Comparison of ENCODE assay signal across 11 cellular contexts in the genomic region with DNA sequence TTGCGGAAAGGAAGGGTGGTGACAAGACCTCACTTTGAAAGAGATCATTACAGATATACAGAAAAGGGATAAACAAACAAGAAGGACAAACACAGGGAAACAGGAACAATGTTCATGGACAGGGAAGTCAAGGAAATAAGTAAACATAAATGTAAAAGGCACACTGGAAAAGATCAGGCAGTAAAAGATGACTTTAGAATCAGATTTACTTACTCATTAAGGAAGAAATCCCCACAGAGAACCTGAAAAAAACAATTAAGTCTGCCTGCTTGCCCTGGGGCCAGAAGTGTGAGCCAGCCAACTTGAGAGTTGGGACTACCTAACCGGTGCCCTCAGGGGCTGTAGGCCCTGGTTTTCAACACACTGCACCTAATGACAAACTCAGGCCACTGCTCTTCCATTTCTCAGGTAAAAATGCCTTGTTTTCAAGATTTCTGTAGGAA. TPM values are rescaled to one million over a fixed set of nuclear protein-coding genes. Genes with fewer than 3 reads are reported as not detected.
A peak's percentile ranks its signal among the peaks of the same experiment; 100 is the strongest.
DNase-seq lines count a peak whose midpoint lies in the region; TF ChIP-seq lines count a peak whose summit lies in the region.
"Had no signal": no experiment of that assay in that cellular context is flagged by ENCODE, and none has a peak within 500 bp of the region (broad histone marks: within the 10 kb centered on the region; RNA-seq: fewer than 3 reads in every experiment).

No MANE protein-coding gene starts in this region.

- POLR2A ChIA-PET in HEK293 (lab: Yijun Ruan, JAX): no interaction called here

- H3K27me3 ChIP-seq in BE2C: no peaks in the 10 kb centered on the region
- H3K27me3 ChIP-seq: suprapubic skin had no signal

- no peak for DNase-seq in BE2C
- no peak for DNase-seq in mesothelial cell of epicardium (ENCODE audit: low spot score in 2 of 2, unreplicated experiment in 2 of 2)
- DNase-seq in kidney glomerular epithelial cell (lab: John Stamatoyannopoulos, UW): no peak
- DNase-seq in iPS-NIHi7 (ENCODE audit: extremely low spot score): no peak
- DNase-seq in CD1c-positive myeloid dendritic cell (ENCODE audit: extremely low spot score): no peak
- DNase-seq in caudate nucleus (lab: John Stamatoyannopoulos, UW): no peak
- DNase-seq: amniotic stem cell, KG1 had no signal

- H3K27ac ChIP-seq in HEK293 (ENCODE audit: extremely low read depth, low read depth, low read length) (no peak overlapping the region), caudate nucleus (ENCODE audit: low read depth, low read length) (no peak overlapping the region)
- H3K27ac ChIP-seq: suprapubic skin had no signal

- H3K36me3 ChIP-seq in BE2C (no peaks in the 10 kb centered on the region), HEK293 (ENCODE audit: control insufficient read depth in 2 of 2, insufficient read depth in 1 of 2, low read length in 2 of 2) (peaks cover 0 to 9% of the 10 kb centered on the region in 2 experiments; a peak in 1 of 3 replicates)
- H3K36me3 ChIP-seq: suprapubic skin had no signal

- H3K4me3 ChIP-seq in BE2C (ENCODE audit: low read depth, low read length) (peak overlapping the region; percentile 1; the same call in 1 of the 2 replicates), HEK293 (ENCODE audit: low read depth, low read length) (0 out of 2 replicates have a peak overlapping the region, but pooled peaks have one; percentile 4)

- H3K36me3 Mint-ChIP-seq in activated naive CD8-positive, alpha-beta T cell: peaks cover 6% of the 10 kb centered on the region
- no peaks in the 10 kb centered on the region for H3K36me3 Mint-ChIP-seq in mesothelial cell of epicardium

- CTCF ChIA-PET in HEK293 (lab: Yijun Ruan, JAX): no interaction called here

- no peaks in the 10 kb centered on the region for H3K9me3 ChIP-seq in BE2C
- no peaks in the 10 kb centered on the region for H3K9me3 ChIP-seq in HEK293 (ENCODE audit: control insufficient read depth, insufficient read depth, low read depth, low read length)
- H3K9me3 ChIP-seq: suprapubic skin had no signal

- H3K9me3 Mint-ChIP-seq in activated naive CD8-positive, alpha-beta T cell (ENCODE audit: low read depth): no peaks in the 10 kb centered on the region
- H3K9me3 Mint-ChIP-seq in mesothelial cell of epicardium: no peaks in the 10 kb centered on the region

- TF ChIP-seq CTCF in BE2C (IDR thresholded peaks at IDR 0.05; ENCODE audit: low read depth, low read length): no peak
- TF ChIP-seq CTCF in HEK293 (tag by site-specific recombination; IDR thresholded peaks at IDR 0.05): no peak
- no peak for TF ChIP-seq CTCF in mesothelial cell of epicardium (IDR thresholded peaks at IDR 0.05; ENCODE audit: unreplicated experiment)

- H3K27me3 Mint-ChIP-seq in activated naive CD8-positive, alpha-beta T cell: no peaks in the 10 kb centered on the region
- no peaks in the 10 kb centered on the region for H3K27me3 Mint-ChIP-seq in mesothelial cell of epicardium (ENCODE audit: low read depth)

- peak overlapping the region; percentile 95 for H3K27ac Mint-ChIP-seq in activated naive CD8-positive, alpha-beta T cell
- H3K27ac Mint-ChIP-seq in mesothelial cell of epicardium: no peak overlapping the region

- no peaks in the 10 kb centered on the region; the same call in 1 of the 2 replicates for H3K4me1 ChIP-seq in BE2C
- no peaks in the 10 kb centered on the region; the same call in none of the 2 replicates for H3K4me1 ChIP-seq in HEK293 (ENCODE audit: control insufficient read depth, insufficient read depth, low read length)

- peak overlapping the region; percentile 98 for H3K4me3 Mint-ChIP-seq in activated naive CD8-positive, alpha-beta T cell
- H3K4me3 Mint-ChIP-seq in mesothelial cell of epicardium: peak overlapping the region; percentile 91

- H3K4me1 Mint-ChIP-seq in activated naive CD8-positive, alpha-beta T cell (ENCODE audit: low read depth): peaks cover 79% of the 10 kb centered on the region
- H3K4me1 Mint-ChIP-seq in mesothelial cell of epicardium: peaks cover 34% of the 10 kb centered on the region

TF ChIP-seq in HEK293, 187 proteins besides CTCF, POLR2A, EP300 and RAD21:
- 0 out of 2 replicates have a peak, but pooled peaks have one; percentile 15 for TF ChIP-seq ZBTB17 (tag by site-specific recombination; IDR thresholded peaks at IDR 0.05)
- peak; percentile 64 for TF ChIP-seq PRDM6 (tag by site-specific recombination; IDR thresholded peaks at IDR 0.05)
- TF ChIP-seq, protein P1, sequence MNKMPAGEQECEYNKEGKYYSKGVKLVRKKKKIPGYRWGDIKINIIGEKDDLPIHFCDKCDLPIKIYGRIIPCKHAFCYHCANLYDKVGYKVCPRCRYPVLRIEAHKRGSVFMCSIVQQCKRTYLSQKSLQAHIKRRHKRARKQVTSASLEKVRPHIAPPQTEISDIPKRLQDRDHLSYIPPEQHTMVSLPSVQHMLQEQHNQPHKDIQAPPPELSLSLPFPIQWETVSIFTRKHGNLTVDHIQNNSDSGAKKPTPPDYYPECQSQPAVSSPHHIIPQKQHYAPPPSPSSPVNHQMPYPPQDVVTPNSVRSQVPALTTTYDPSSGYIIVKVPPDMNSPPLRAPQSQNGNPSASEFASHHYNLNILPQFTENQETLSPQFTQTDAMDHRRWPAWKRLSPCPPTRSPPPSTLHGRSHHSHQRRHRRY (tag by site-specific recombination; IDR thresholded peaks at IDR 0.05): no peak

RNA-seq across cellular contexts. Expression of gene APMAP, which starts 1.7 kb away (rescaled TPM):
- 120 TPM for polyA plus RNA-seq in BE2C (2012; ENCODE audit: insufficient read depth, insufficient read length, low read depth)
- 77.4 to 78.2 TPM (median 78.0 TPM) in 3 replicates for total RNA-seq in mesothelial cell of epicardium

RNA-seq across cellular contexts. Expression of gene CST7, which starts 41.8 kb away (rescaled TPM):
- not detected for polyA plus RNA-seq in BE2C (2012; ENCODE audit: insufficient read depth, insufficient read length, low read depth)
- not detected in 3 replicates for total RNA-seq in mesothelial cell of epicardium
